ENCODE assay signal across 8 cellular contexts in the genomic region with DNA sequence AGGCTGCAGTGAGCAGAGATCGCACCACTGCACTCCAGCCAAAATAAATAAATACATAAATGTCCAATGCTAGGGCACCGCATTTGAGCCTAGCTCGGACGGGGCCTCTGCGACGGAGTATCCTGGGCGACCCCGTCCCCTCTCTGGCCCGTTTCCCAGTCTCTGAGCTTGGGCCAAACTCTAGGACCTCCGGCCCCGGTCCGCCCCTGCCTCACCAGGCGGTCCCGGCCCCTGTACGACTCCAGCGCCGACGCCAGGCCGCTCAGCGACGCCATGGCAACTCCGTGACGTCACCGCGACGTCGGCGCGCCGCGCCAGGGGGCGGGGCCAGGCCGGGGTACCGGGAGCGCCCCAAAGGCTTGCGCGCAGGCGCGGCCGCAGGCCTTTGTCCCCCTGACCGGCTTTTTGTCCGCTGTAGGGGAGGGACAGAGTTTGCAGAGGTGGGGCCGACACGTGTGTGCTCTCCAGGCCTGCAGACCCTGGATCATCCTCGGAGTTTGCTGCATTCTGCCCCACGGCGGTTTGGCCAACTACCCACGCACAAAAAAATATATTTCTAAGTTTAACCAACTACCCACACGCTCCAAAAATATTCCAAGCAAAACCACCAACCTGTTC.
DNase-seq lines count a peak whose midpoint lies in the region; TF ChIP-seq lines count a peak whose summit lies in the region.

Gene PEX11G (minus strand): TSS at position 300 of the 618 bp plus-strand sequence. CDS start 25 bp downstream, at position 275.

- CTCF ChIA-PET in HEK293T (lab: Yijun Ruan, JAX) = no interaction called here

- DNase-seq in DMS 273 treated with DMSO at 0.1 percent for 48 hours (lab: John Stamatoyannopoulos, UW) (peak; percentile 58), HEK293T (ENCODE audit: extremely low spot score) (peak; percentile 93), NCI-H2107 (lab: John Stamatoyannopoulos, UW) (peak; percentile 74), islet precursor cell (peak; percentile 87), NCI-H1694 (lab: John Stamatoyannopoulos, UW) (no peak)
- DNase-seq in activated CD4-positive, CD25-positive, alpha-beta regulatory T cell treated with anti-CD3 and anti-CD28 coated beads, Interleukin-2, amount 50 U/mL, for 16 hours (ENCODE audit: low read depth, low spot score) = peak; percentile 85
- DNase-seq in central memory CD4-positive, alpha-beta T cell = peak; percentile 85
- peak; percentile 85 for DNase-seq in stimulated activated CD4-positive, alpha-beta T cell treated with anti-CD3 and anti-CD28 coated beads, Interleukin-12 subunit alpha, Interleukin-12 subunit beta, amount 100 ng/mL, for 24 hours (ENCODE audit: low read depth in 2 of 2)

- POLR2A ChIA-PET in HEK293T (lab: Yijun Ruan, JAX) = interaction anchor here (0.6 to 2.8 kb wide), 8 partner anchors 8 to 33 kb away, joined by 3 to 12 read pairs (median 5); partner anchors contain the start of genes MCOLN1 and ZNF358

TF ChIP-seq in HEK293T, 16 proteins besides CTCF, POLR2A, EP300 and RAD21:
- no peak for TF ChIP-seq ARNT (IDR thresholded peaks at IDR 0.05)
- TF ChIP-seq L3MBTL2 (conservative IDR thresholded peaks at IDR 0.05) = peak; percentile 29; the same call in 1 of the 2 replicates
- no peak for TF ChIP-seq SP1 (IDR thresholded peaks at IDR 0.05)
